17 cellular contexts compared by ENCODE assay signal in genomic region chr12:78671295-78671694, GRCh38.
DNase-seq lines count a peak whose midpoint lies in the region; TF ChIP-seq lines count a peak whose summit lies in the region.
"Had no signal": no experiment of that assay in that cellular context is flagged by ENCODE, and none has a peak within 500 bp of the region (broad histone marks: within the 10 kb centered on the region; RNA-seq: fewer than 3 reads in every experiment).

No MANE protein-coding gene starts in this region.

- peak; percentile 32 for DNase-seq in DMS 273 (lab: John Stamatoyannopoulos, UW; ENCODE audit: unreplicated experiment)
- DNase-seq in DMS 273 treated with DMSO at 0.1 percent for 48 hours (lab: John Stamatoyannopoulos, UW), result no peak
- DNase-seq in amniotic epithelial cell (ENCODE audit: low read depth), result peak; percentile 95
- DNase-seq in fibroblast of the aortic adventitia (ENCODE audit: low read depth), result peak; percentile 87
- DNase-seq in D341Med (ENCODE audit: low spot score), result no peak
- no peak for DNase-seq in putamen (ENCODE audit: low spot score)
- DNase-seq in NCI-H1436 treated with DMSO at 0.1 percent for 48 hours (lab: John Stamatoyannopoulos, UW), result no peak
- no peak for DNase-seq in HuH-7.5 (ENCODE audit: low spot score)
- DNase-seq: activated CD4-positive, alpha-beta T cell treated with anti-CD3 and anti-CD28 coated beads, Interleukin-2, amount 50 U/mL, for 1 hour; activated T-cell treated with anti-CD3 and anti-CD28 coated beads, Interleukin-2, amount 50 U/mL, for 72 hours; anterior cingulate cortex; kidney glomerular epithelial cell; NCI-H1092 treated with DMSO at 0.1 percent for 48 hours; NK-92 treated with Interleukin-12 subunit alpha and Interleukin-12 subunit beta, amount 100 ng/mL, for 24 hours; posterior cingulate gyrus; T1000 had no signal

- no peak for TF ChIP-seq CTCF in fibroblast of the aortic adventitia (IDR thresholded peaks at IDR 0.05; ENCODE audit: insufficient read depth, low read length)

- no peak overlapping the region for H3K4me3 ChIP-seq in fibroblast of the aortic adventitia (ENCODE audit: low read depth, low read length)
- H3K4me3 ChIP-seq: SJCRH30 had no signal

Comparison
In these comparisons a context has a peak if more than half of its experiments do, and no peak if none do; other contexts are left out.
1. DNase-seq: peak in DMS 273 (single experiment), amniotic epithelial cell (single experiment) and fibroblast of the aortic adventitia (single experiment); none in DMS 273 treated with DMSO at 0.1 percent for 48 hours (single experiment), D341Med (single experiment), putamen (single experiment), NCI-H1436 treated with DMSO at 0.1 percent for 48 hours (single experiment) and HuH-7.5 (single experiment).